22 cellular contexts compared by ENCODE assay signal in the genomic region with DNA sequence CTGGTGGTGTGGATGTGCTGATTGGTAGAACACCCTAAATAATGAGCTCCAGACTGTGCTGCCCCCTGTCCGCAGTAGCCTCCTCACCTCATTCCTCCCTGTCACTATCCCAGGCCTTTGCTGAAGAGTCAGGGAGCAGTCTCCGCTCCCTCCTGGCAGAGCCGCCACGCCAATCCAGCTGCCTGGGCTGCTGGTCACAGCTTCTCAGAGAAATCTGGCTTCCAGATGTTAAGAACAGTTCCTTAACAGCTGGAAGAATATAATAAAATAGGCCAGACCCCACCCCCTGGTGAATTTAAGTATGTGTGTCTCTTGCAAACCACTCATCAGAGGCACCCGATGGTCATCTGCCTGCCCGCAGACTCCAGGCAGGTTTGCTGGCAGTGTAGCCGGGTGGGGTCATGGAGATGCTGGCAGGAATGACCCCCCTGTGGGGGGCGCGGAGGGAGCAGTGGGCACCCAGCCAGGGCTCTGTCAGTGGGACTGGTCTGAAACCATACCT.
DNase-seq lines count a peak whose midpoint lies in the region; ATAC-seq and TF ChIP-seq lines count a peak whose summit lies in the region.
"Had no signal": no experiment of that assay in that cellular context is flagged by ENCODE, and none has a peak within 500 bp of the region (broad histone marks: within the 10 kb centered on the region; RNA-seq: fewer than 3 reads in every experiment).

No MANE protein-coding gene starts in this region.

- no peak for ATAC-seq in CD4-positive, alpha-beta T cell (ENCODE audit: poor library complexity)
- ATAC-seq: GM12878, left lung, pancreas, right cardiac atrium had no signal

- H3K4me1 ChIP-seq in mesendoderm (ENCODE audit: control insufficient read depth, low read depth, low read length) = peaks cover 7% of the 10 kb centered on the region
- H3K4me1 ChIP-seq: left lung, pancreas, transverse colon had no signal

- no peak overlapping the region for H4K8ac ChIP-seq in mesendoderm (ENCODE audit: low read depth, low read length)

- H3K27me3 Mint-ChIP-seq in CD4-positive, alpha-beta T cell = no peaks in the 10 kb centered on the region
- H3K27me3 Mint-ChIP-seq: activated naive CD4-positive, alpha-beta T cell treated with anti-CD3 and anti-CD28 coated beads, Interleukin-2, amount 50 U/mL, for 24 hours had no signal

- intact Hi-C loops in CD4-positive, alpha-beta T cell (cut with DNase I, micrococcal nuclease) = no loop called here

- CTCF ChIA-PET in BJ (lab: Yijun Ruan, JAX) (interaction anchor here (0.6 to 2.0 kb wide), 4 partner anchors 36 to 340 kb away, joined by 3 to 8 read pairs (median 4); no protein-coding TSS in a partner anchor), RWPE1 (lab: Yijun Ruan, JAX) (no interaction called here)
- CTCF ChIA-PET in CD4-positive, alpha-beta T cell (lab: Charles Lee) = no interaction called here

- H3K9me3 Mint-ChIP-seq in CD4-positive, alpha-beta T cell = no peaks in the 10 kb centered on the region
- H3K9me3 Mint-ChIP-seq: activated naive CD4-positive, alpha-beta T cell treated with anti-CD3 and anti-CD28 coated beads, Interleukin-2, amount 50 U/mL, for 24 hours; immature natural killer cell; nephron had no signal

- no peaks in the 10 kb centered on the region for H3K9me3 ChIP-seq in CD4-positive, alpha-beta T cell (ENCODE audit: control insufficient read depth, low read length)
- H3K9me3 ChIP-seq: left lung, pancreas, transverse colon had no signal

- H3K79me1 ChIP-seq in mesendoderm (ENCODE audit: low read length) = no peaks in the 10 kb centered on the region

- H3K4me3 Mint-ChIP-seq in CD4-positive, alpha-beta T cell = no peak overlapping the region
- H3K4me3 Mint-ChIP-seq: activated naive CD4-positive, alpha-beta T cell treated with anti-CD3 and anti-CD28 coated beads, Interleukin-2, amount 50 U/mL, for 24 hours; immature natural killer cell; nephron had no signal

- H2BK5ac ChIP-seq in mesendoderm (ENCODE audit: low read length) = no peak overlapping the region

- H2BK120ac ChIP-seq in mesendoderm (ENCODE audit: low read depth, low read length) = no peak overlapping the region

- H3K4me3 ChIP-seq in BJ (ENCODE audit: low read depth, low read length) (no peak overlapping the region), HFF-Myc (replicated peaks; ENCODE audit: low read depth, low read length) (no peak overlapping the region), mesendoderm (ENCODE audit: low read length) (no peak overlapping the region)
- H3K4me3 ChIP-seq: GM12878, left lung, pancreas, transverse colon had no signal

- H3K79me2 ChIP-seq in mesendoderm (ENCODE audit: control insufficient read depth, insufficient read depth, low read length) = no peaks in the 10 kb centered on the region

- no peak overlapping the region for H3K27ac Mint-ChIP-seq in CD4-positive, alpha-beta T cell
- H3K27ac Mint-ChIP-seq: activated naive CD4-positive, alpha-beta T cell treated with anti-CD3 and anti-CD28 coated beads, Interleukin-2, amount 50 U/mL, for 24 hours; immature natural killer cell had no signal

- H3K27ac ChIP-seq in mesendoderm (ENCODE audit: low read depth, low read length) (no peak overlapping the region), RWPE1 (no peak overlapping the region)
- H3K27ac ChIP-seq in CD4-positive, alpha-beta T cell (ENCODE audit: low read depth, low read length) = no peak overlapping the region
- H3K27ac ChIP-seq: left lung, pancreas, transverse colon had no signal

- WGBS in mesendoderm (ENCODE audit: extremely low coverage, insufficient coverage, low lambda C conversion rate) = no CpG with 5 or more reads among the region's 9 CpGs

- no peak overlapping the region for H3K4ac ChIP-seq in mesendoderm (ENCODE audit: low read depth, low read length)

- H3K36me3 ChIP-seq in BJ (ENCODE audit: control insufficient read depth, insufficient read depth, low read length) = no peaks in the 10 kb centered on the region
- H3K36me3 ChIP-seq in mesendoderm (ENCODE audit: control insufficient read depth, insufficient read depth, low read length) = no peaks in the 10 kb centered on the region
- H3K36me3 ChIP-seq: left lung, pancreas, transverse colon had no signal

- TF ChIP-seq CTCF in BJ (IDR thresholded peaks at IDR 0.05; ENCODE audit: insufficient read depth, low read depth, low read length) (no peak), HFF-Myc (IDR thresholded peaks at IDR 0.05; ENCODE audit: low read depth, low read length, missing control alignments) (no peak), RWPE1 (conservative IDR thresholded peaks at IDR 0.05; ENCODE audit: low read depth) (no peak)
- TF ChIP-seq CTCF in CD4-positive, alpha-beta T cell (IDR thresholded peaks at IDR 0.05) = no peak

- no peak overlapping the region for H3K18ac ChIP-seq in mesendoderm (ENCODE audit: low read length)

- no peak overlapping the region for H3K4me2 ChIP-seq in mesendoderm (ENCODE audit: low read length)

- no peak overlapping the region for H3K23ac ChIP-seq in mesendoderm (ENCODE audit: low read length)

- H2BK15ac ChIP-seq in mesendoderm (replicated peaks; ENCODE audit: low read depth) = no peak overlapping the region

- peaks cover 1% of the 10 kb centered on the region; the same call in 1 of the 2 replicates for H3K27me3 ChIP-seq in BJ (ENCODE audit: control insufficient read depth, insufficient read depth, low read length)
- H3K27me3 ChIP-seq in mesendoderm (ENCODE audit: insufficient read depth, low read length, poor library complexity) = no peaks in the 10 kb centered on the region
- H3K27me3 ChIP-seq in CD4-positive, alpha-beta T cell (ENCODE audit: control insufficient read depth, insufficient read depth, low read length) = no peaks in the 10 kb centered on the region
- H3K27me3 ChIP-seq: left lung, pancreas, transverse colon had no signal

- H4K5ac ChIP-seq in mesendoderm (ENCODE audit: low read length) = no peak overlapping the region

- peak; percentile 37 for DNase-seq in BJ (ENCODE audit: low read depth)
- DNase-seq in HFF-Myc (ENCODE audit: extremely low read depth, low read depth) = peak; percentile 82
- peak; percentile 87 for DNase-seq in epidermal melanocyte (ENCODE audit: insufficient read length, low spot score)
- DNase-seq in mesendoderm = peak; percentile 67
- no peak for DNase-seq in RWPE1 (ENCODE audit: low spot score)
- DNase-seq in CD4-positive, alpha-beta T cell = no peak
- no peak for DNase-seq in germinal center (ENCODE audit: low spot score)
- no peak for DNase-seq in NOMO-1 (lab: John Stamatoyannopoulos, UW; ENCODE audit: unreplicated experiment in 2 of 2)
- DNase-seq: activated CD4-positive, alpha-beta T cell treated with anti-CD3 and anti-CD28 coated beads, Interleukin-2, amount 50 U/mL, for 48 hours; activated CD8-positive, alpha-beta memory T cell treated with anti-CD3 and anti-CD28 coated beads, Interleukin-2, amount 50 U/mL, for 4 hours; anterior cingulate cortex; immature natural killer cell; left lung; midbrain; NCI-H1048; NCI-H82; pancreas; transverse colon had no signal

- no peak overlapping the region for H3K9ac ChIP-seq in mesendoderm (ENCODE audit: low read length)

- H3K36me3 Mint-ChIP-seq in CD4-positive, alpha-beta T cell (ENCODE audit: low read depth) = no peaks in the 10 kb centered on the region
- H3K36me3 Mint-ChIP-seq: immature natural killer cell had no signal

- no peak overlapping the region for H2AK5ac ChIP-seq in mesendoderm (ENCODE audit: low read length)

- no peak overlapping the region for H3K56ac ChIP-seq in mesendoderm (ENCODE audit: low read length)

- H3K4me1 Mint-ChIP-seq in CD4-positive, alpha-beta T cell (ENCODE audit: low read depth) = no peaks in the 10 kb centered on the region

- POLR2A ChIA-PET in BJ (lab: Charles Lee) (no interaction called here), RWPE1 (lab: Yijun Ruan, JAX; ENCODE audit: low non-redundant PET) (no interaction called here)
- POLR2A ChIA-PET in CD4-positive, alpha-beta T cell (lab: Charles Lee) = no interaction called here

Comparison
In these comparisons a context has a peak if more than half of its experiments do, and no peak if none do; other contexts are left out.
1. DNase-seq: peak in BJ (single experiment), HFF-Myc (single experiment), epidermal melanocyte (single experiment) and mesendoderm (single experiment); none in RWPE1 (single experiment), CD4-positive, alpha-beta T cell (0 of 10), germinal center (single experiment) and NOMO-1 (0 of 2).